1 cellular context compared by ENCODE assay signal in genomic region chr9:74948897-74949296, GRCh38.
TF ChIP-seq lines count a peak whose summit lies in the region.

No MANE protein-coding gene starts in this region.

TF ChIP-seq in K562, 482 proteins besides CTCF, POLR2A, EP300 and RAD21 (continued from another document and continues in another):
- no peak for TF ChIP-seq KDM5B (IDR thresholded peaks at IDR 0.05; ENCODE audit: insufficient replicate concordance, low read depth, low read length)
- TF ChIP-seq TARDBP (IDR thresholded peaks at IDR 0.05), result no peak
- no peak for TF ChIP-seq CBX8 (IDR thresholded peaks at IDR 0.05; ENCODE audit: borderline replicate concordance, extremely low read depth, low read depth, low read length, poor library complexity, severe bottlenecking)
- TF ChIP-seq SP2 (IDR thresholded peaks at IDR 0.05; ENCODE audit: extremely low read depth, low read depth, low read length, poor library complexity, severe bottlenecking), result no peak
- no peak for TF ChIP-seq TEAD1 (CRISPR knock-in tag; IDR thresholded peaks at IDR 0.05)
- TF ChIP-seq KLF6 (CRISPR knock-in tag; IDR thresholded peaks at IDR 0.05; ENCODE audit: borderline replicate concordance), result no peak
- no peak for TF ChIP-seq MEF2D (tag; conservative IDR thresholded peaks at IDR 0.05; ENCODE audit: low read depth)
- TF ChIP-seq DPF2 (IDR thresholded peaks at IDR 0.05), result peak; percentile 43; the same call in 1 of the 2 replicates
- no peak for TF ChIP-seq BHLHE40 (IDR thresholded peaks at IDR 0.05; ENCODE audit: low read length)
- no peak for TF ChIP-seq ZNF583 (CRISPR knock-in tag; IDR thresholded peaks at IDR 0.05)
- TF ChIP-seq TCF3 (CRISPR knock-in tag; IDR thresholded peaks at IDR 0.05), result peak; percentile 56
- TF ChIP-seq NCOR1 (IDR thresholded peaks at IDR 0.05), result peak; percentile 67
- no peak for TF ChIP-seq XRCC3 (IDR thresholded peaks at IDR 0.05)
- TF ChIP-seq SNRNP70 (optimal IDR thresholded peaks at IDR 0.05; ENCODE audit: low read depth, low read length), result no peak
- peak in 1 of 2 experiments; percentile 7; a peak in 1 of 4 replicates for TF ChIP-seq KDM1A (IDR thresholded peaks at IDR 0.05)
- no peak for TF ChIP-seq TRIM25 (IDR thresholded peaks at IDR 0.05; ENCODE audit: borderline replicate concordance)
- peak; percentile 58; the same call in 1 of the 2 replicates for TF ChIP-seq STAT5A (IDR thresholded peaks at IDR 0.05; ENCODE audit: borderline replicate concordance, low read length)
- TF ChIP-seq PPARD (CRISPR knock-in tag; IDR thresholded peaks at IDR 0.05), result no peak
- no peak for TF ChIP-seq ZNF140 (CRISPR knock-in tag; IDR thresholded peaks at IDR 0.05)
- TF ChIP-seq RFX1 (IDR thresholded peaks at IDR 0.05), result no peak
- TF ChIP-seq ZBTB34 (CRISPR knock-in tag; IDR thresholded peaks at IDR 0.05), result no peak
- TF ChIP-seq ZNF316 (IDR thresholded peaks at IDR 0.05), result no peak
- peak; percentile 42; the same call in 1 of the 2 replicates for TF ChIP-seq PKNOX1 (IDR thresholded peaks at IDR 0.05)
- TF ChIP-seq CHD1 (IDR thresholded peaks at IDR 0.05; ENCODE audit: low read length), result no peak
- no peak for TF ChIP-seq HNRNPK (IDR thresholded peaks at IDR 0.05; ENCODE audit: low read depth, low read length, poor library complexity, severe bottlenecking)
- no peak for TF ChIP-seq ETS2 (tag; IDR thresholded peaks at IDR 0.05; ENCODE audit: borderline replicate concordance, poor library complexity, severe bottlenecking)
- TF ChIP-seq YY1 (IDR thresholded peaks at IDR 0.05; ENCODE audit: borderline replicate concordance in 1 of 3, control insufficient read depth in 1 of 3, extremely low read depth in 1 of 3, insufficient read depth in 3 of 3, insufficient read length in 1 of 3, insufficient replicate concordance in 2 of 3, low read depth in 1 of 3, low read length in 2 of 3), result no peak
- no peak for TF ChIP-seq ZNF282 (CRISPR knock-in tag; IDR thresholded peaks at IDR 0.05)
- no peak for TF ChIP-seq MBD2 (IDR thresholded peaks at IDR 0.05; ENCODE audit: borderline replicate concordance, low read depth)
- no peak for TF ChIP-seq ZNF165 (CRISPR knock-in tag; IDR thresholded peaks at IDR 0.05; ENCODE audit: borderline replicate concordance)
- TF ChIP-seq CBFA2T3 (IDR thresholded peaks at IDR 0.05), result peak; percentile 88
- TF ChIP-seq DLX4 (CRISPR knock-in tag; IDR thresholded peaks at IDR 0.05), result no peak
- TF ChIP-seq SMARCC2 (IDR thresholded peaks at IDR 0.05; ENCODE audit: low read depth), result peak; percentile 29; the same call in 1 of the 2 replicates
- TF ChIP-seq PBX2 (CRISPR knock-in tag; IDR thresholded peaks at IDR 0.05; ENCODE audit: low read depth), result no peak
- TF ChIP-seq PBX2 (tag; conservative IDR thresholded peaks at IDR 0.05; ENCODE audit: low read depth), result peak; percentile 41; the same call in 1 of the 2 replicates
- TF ChIP-seq RFX5 (IDR thresholded peaks at IDR 0.05; ENCODE audit: low read depth, low read length), result no peak
- TF ChIP-seq HNRNPH1 (optimal IDR thresholded peaks at IDR 0.05; ENCODE audit: low read depth, low read length), result no peak
- no peak for TF ChIP-seq ZEB2 (IDR thresholded peaks at IDR 0.05)
- TF ChIP-seq PML (IDR thresholded peaks at IDR 0.05; ENCODE audit: low read length), result peak; percentile 49
- TF ChIP-seq JUNB (CRISPR knock-in tag; conservative IDR thresholded peaks at IDR 0.05), result no peak
- no peak for TF ChIP-seq ZNF79 (CRISPR knock-in tag; IDR thresholded peaks at IDR 0.05; ENCODE audit: low read depth)
- no peak for TF ChIP-seq ARID3B (CRISPR knock-in tag; IDR thresholded peaks at IDR 0.05; ENCODE audit: borderline replicate concordance)
- no peak for TF ChIP-seq NCOA2 (IDR thresholded peaks at IDR 0.05; ENCODE audit: partially characterized antibody in 2 of 2)
- TF ChIP-seq ZC3H4 (CRISPR knock-in tag; IDR thresholded peaks at IDR 0.05; ENCODE audit: borderline replicate concordance), result no peak
- no peak for TF ChIP-seq KLF13 (tag; IDR thresholded peaks at IDR 0.05; ENCODE audit: borderline replicate concordance, low read depth)
- TF ChIP-seq ZNF511 (CRISPR knock-in tag; IDR thresholded peaks at IDR 0.05), result no peak
- TF ChIP-seq PHF20 (IDR thresholded peaks at IDR 0.05; ENCODE audit: partially characterized antibody), result no peak
- TF ChIP-seq ZNF224 (CRISPR knock-in tag; IDR thresholded peaks at IDR 0.05), result no peak
- TF ChIP-seq CSDE1 (IDR thresholded peaks at IDR 0.05), result no peak
- no peak for TF ChIP-seq MAFG (tag; conservative IDR thresholded peaks at IDR 0.05)
- no peak for TF ChIP-seq PCBP1 (IDR thresholded peaks at IDR 0.05; ENCODE audit: low read depth, low read length, poor library complexity, severe bottlenecking)
- TF ChIP-seq CHAMP1 (IDR thresholded peaks at IDR 0.05), result no peak
- TF ChIP-seq ZNF445 (CRISPR knock-in tag; IDR thresholded peaks at IDR 0.05; ENCODE audit: low read depth), result no peak
- TF ChIP-seq MYBL2 (IDR thresholded peaks at IDR 0.05; ENCODE audit: low read depth), result no peak
- no peak for TF ChIP-seq MYBL2 (CRISPR knock-in tag; IDR thresholded peaks at IDR 0.05; ENCODE audit: borderline replicate concordance)
- no peak for TF ChIP-seq IRF9 (tag; IDR thresholded peaks at IDR 0.05)
- TF ChIP-seq MED1 (CRISPR knock-in tag; IDR thresholded peaks at IDR 0.05; ENCODE audit: borderline replicate concordance), result no peak
- 0 out of 2 replicates have a peak, but pooled peaks have one; percentile 39 for TF ChIP-seq SMARCA4 (IDR thresholded peaks at IDR 0.05)
